In genomic region chr6:36596359-36596758, GRCh38 we compare ENCODE assay signal across 8 cellular contexts. TPM values are rescaled to one million over a fixed set of nuclear protein-coding genes. Genes with fewer than 3 reads are reported as not detected.
DNase-seq lines count a peak whose midpoint lies in the region; ATAC-seq and TF ChIP-seq lines count a peak whose summit lies in the region.

No MANE protein-coding gene starts in this region.

- BruUV-seq in PC-9 (replicated peaks; lab: Mats Ljungman, UMichigan): no TSS peak

- no peak for TF ChIP-seq CTCF in GM06990 (IDR thresholded peaks at IDR 0.05; ENCODE audit: insufficient read depth, low read length, poor library complexity, severe bottlenecking)
- no peak for TF ChIP-seq CTCF in PC-9 (conservative IDR thresholded peaks at IDR 0.05)
- no peak for TF ChIP-seq CTCF in epithelial cell of proximal tubule (conservative IDR thresholded peaks at IDR 0.05; ENCODE audit: low read depth, low read length)
- no peak for TF ChIP-seq CTCF in parathyroid adenoma (IDR thresholded peaks at IDR 0.05)

- peaks cover 68% of the 10 kb centered on the region for H4K20me1 ChIP-seq in PC-9 (ENCODE audit: insufficient read depth)

- H3K9me3 ChIP-seq in PC-9 (ENCODE audit: insufficient read depth, low read depth) (no peaks in the 10 kb centered on the region), parathyroid adenoma (ENCODE audit: control insufficient read depth, low read length) (no peaks in the 10 kb centered on the region)

- no peak overlapping the region for H2AFZ ChIP-seq in PC-9
- no peak overlapping the region for H2AFZ ChIP-seq in parathyroid adenoma

- CTCF ChIA-PET in PC-9 (lab: Charles Lee): no interaction called here

- H3K9ac ChIP-seq in parathyroid adenoma: no peak overlapping the region

- DNase-seq in GM06990 (ENCODE audit: extremely low read depth, insufficient read length) (no peak), PC-9 (no peak), epithelial cell of proximal tubule (ENCODE audit: low read depth) (no peak), caudate nucleus (lab: John Stamatoyannopoulos, UW) (no peak)

- no peak for ATAC-seq in GM21528 (IDR thresholded peaks at IDR 0.05; ENCODE audit: low FRiP score, unreplicated experiment)
- ATAC-seq in GM19328 (IDR thresholded peaks at IDR 0.05; ENCODE audit: unreplicated experiment): no peak
- no peak for ATAC-seq in HG02981 (IDR thresholded peaks at IDR 0.05; ENCODE audit: unreplicated experiment)

- intact Hi-C loops in PC-9 (cut with micrococcal nuclease; ENCODE audit: unreplicated experiment): no loop called here

- H3K36me3 ChIP-seq in GM06990 (ENCODE audit: control insufficient read depth, insufficient read depth, low read length): peaks cover 35% of the 10 kb centered on the region
- H3K36me3 ChIP-seq in PC-9 (ENCODE audit: low read depth): peaks cover 63% of the 10 kb centered on the region
- no peaks in the 10 kb centered on the region for H3K36me3 ChIP-seq in parathyroid adenoma (ENCODE audit: control insufficient read depth, insufficient read depth, low read length)

- H3K4me3 ChIP-seq in GM06990 (replicated peaks; ENCODE audit: low read depth, low read length) (peak overlapping the region; percentile 79), PC-9 (peak overlapping the region; percentile 100), epithelial cell of proximal tubule (ENCODE audit: low read depth, low read length) (peak overlapping the region; percentile 93), parathyroid adenoma (ENCODE audit: low read depth, low read length) (peak overlapping the region; percentile 95)

- H3K4me2 ChIP-seq in PC-9 (peak overlapping the region; percentile 94), parathyroid adenoma (ENCODE audit: low read length) (peak overlapping the region; percentile 89)

- peaks cover 94% of the 10 kb centered on the region for H3F3A ChIP-seq in PC-9 (ENCODE audit: insufficient read depth, low read depth)

- H3K27ac ChIP-seq in PC-9 (peak overlapping the region; percentile 93), parathyroid adenoma (peak overlapping the region; percentile 98), caudate nucleus (ENCODE audit: low read depth, low read length) (no peak overlapping the region)

- H3K9me2 ChIP-seq in PC-9 (ENCODE audit: insufficient read depth): no peaks in the 10 kb centered on the region

- H3K4me1 ChIP-seq in PC-9 (replicated peaks; ENCODE audit: insufficient read depth) (peaks cover 58% of the 10 kb centered on the region), parathyroid adenoma (peaks cover 36% of the 10 kb centered on the region)

- POLR2A ChIA-PET in PC-9 (lab: Charles Lee; ENCODE audit: unreplicated experiment): interaction anchor here (0.7 kb wide), 2 partner anchors 90 to 93 kb away, joined by 3 to 4 read pairs; no protein-coding TSS in a partner anchor

- H3K27me3 ChIP-seq in GM06990 (replicated peaks; ENCODE audit: control insufficient read depth, insufficient read depth, low read length) (no peaks in the 10 kb centered on the region), PC-9 (ENCODE audit: insufficient read depth, low read depth) (no peaks in the 10 kb centered on the region), parathyroid adenoma (ENCODE audit: control insufficient read depth, insufficient read depth, low read length) (no peaks in the 10 kb centered on the region)

- peaks cover 87% of the 10 kb centered on the region for H3K79me2 ChIP-seq in PC-9 (ENCODE audit: low read depth)
- peaks cover 57% of the 10 kb centered on the region for H3K79me2 ChIP-seq in parathyroid adenoma

RNA-seq across cellular contexts. Expression of gene SRSF3, which starts 2.2 kb away (rescaled TPM):
- total RNA-seq in PC-9 (2021) (278 and 282 TPM in 2 replicates), epithelial cell of proximal tubule (453 and 700 TPM in 2 replicates)

RNA-seq across cellular contexts. Expression of gene STK38, which starts 49.1 kb away (rescaled TPM):
- total RNA-seq in PC-9 (2021) (45.7 and 53.3 TPM in 2 replicates), epithelial cell of proximal tubule (18.3 and 21.5 TPM in 2 replicates)
